10 cellular contexts compared by ENCODE assay signal in genomic region chr1:154767315-154768240, GRCh38.
DNase-seq lines count a peak whose midpoint lies in the region; ATAC-seq and TF ChIP-seq lines count a peak whose summit lies in the region.
"Had no signal": no experiment of that assay in that cellular context is flagged by ENCODE, and none has a peak within 500 bp of the region (broad histone marks: within the 10 kb centered on the region; RNA-seq: fewer than 3 reads in every experiment).

No MANE protein-coding gene starts in this region.

- H3K27me3 ChIP-seq in brain microvascular endothelial cell (replicated peaks) = peaks cover 5% of the 10 kb centered on the region
- H3K27me3 ChIP-seq: adrenal gland had no signal

- in situ Hi-C loops in brain microvascular endothelial cell (cut with HindIII; ENCODE audit: low pct_ligation_motif_present, low sequenced_read_pairs) = no loop called here

- ATAC-seq in GM21786 (IDR thresholded peaks at IDR 0.05; ENCODE audit: unreplicated experiment) (no peak), GM21526 (IDR thresholded peaks at IDR 0.05; ENCODE audit: low FRiP score, unreplicated experiment) (no peak)

- TF ChIP-seq CTCF in brain microvascular endothelial cell (IDR thresholded peaks at IDR 0.05; ENCODE audit: low read depth, low read length, missing control alignments) = no peak

- DNase-seq in NCI-H2107 (lab: John Stamatoyannopoulos, UW) = peak; percentile 12
- no peak for DNase-seq in NCI-H2107 treated with DMSO at 0.1 percent for 48 hours (lab: John Stamatoyannopoulos, UW; ENCODE audit: unreplicated experiment)
- DNase-seq in brain microvascular endothelial cell = peak; percentile 82
- DNase-seq in hippocampal formation (lab: John Stamatoyannopoulos, UW) = peak; percentile 42 to 61
- no peak for DNase-seq in NCI-H526 treated with DMSO at 0.1 percent for 48 hours (lab: John Stamatoyannopoulos, UW)
- DNase-seq: activated B cell treated with CpG ODN at 0.5 μM for 24 hours had no signal

- no peak overlapping the region for H3K4me3 ChIP-seq in brain microvascular endothelial cell (ENCODE audit: low read depth, low read length)
- H3K4me3 ChIP-seq: adrenal gland had no signal

- no peaks in the 10 kb centered on the region for H3K36me3 ChIP-seq in brain microvascular endothelial cell (replicated peaks)
- H3K36me3 ChIP-seq: adrenal gland had no signal

- H3K27ac ChIP-seq in brain microvascular endothelial cell (peak overlapping the region; percentile 29), temporal lobe (ENCODE audit: low read depth, low read length) (peak overlapping the region; percentile 42)
- H3K27ac ChIP-seq: adrenal gland had no signal

Comparison
In these comparisons a context has a peak if more than half of its experiments do, and no peak if none do; other contexts are left out.
1. DNase-seq: peak in NCI-H2107 (single experiment), brain microvascular endothelial cell (single experiment) and hippocampal formation (2 of 2); none in NCI-H2107 treated with DMSO at 0.1 percent for 48 hours (single experiment) and NCI-H526 treated with DMSO at 0.1 percent for 48 hours (single experiment).